8 cellular contexts compared by ENCODE assay signal in the genomic region with DNA sequence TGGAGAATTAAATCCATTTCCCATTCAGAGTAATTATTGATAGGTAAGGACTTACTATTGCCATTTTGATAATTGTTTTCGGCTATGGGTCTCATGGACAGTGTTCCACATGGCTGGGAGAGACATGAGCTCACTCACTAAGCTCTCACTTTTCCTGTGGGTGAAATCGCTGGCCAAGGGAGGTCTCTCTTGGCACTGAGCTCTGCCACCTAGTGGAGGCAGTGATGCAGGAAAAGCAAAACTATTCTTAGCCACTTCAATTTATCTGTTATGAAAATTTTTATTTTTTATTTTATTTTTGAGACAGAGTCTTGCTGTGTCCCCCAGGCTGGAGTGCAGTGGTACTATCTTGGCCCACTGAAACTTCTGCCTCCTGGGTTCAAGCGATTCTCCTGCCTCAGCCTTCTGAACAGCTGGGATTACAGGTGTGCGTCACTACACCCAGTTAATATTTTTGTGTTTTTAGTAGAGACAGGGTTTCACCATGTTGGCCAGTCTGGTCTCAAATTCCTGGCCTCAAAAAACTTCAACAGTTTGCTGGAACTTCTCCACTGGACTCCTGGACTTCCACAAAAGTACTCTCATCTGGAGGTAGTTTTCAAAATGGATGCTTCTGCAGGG. TPM values are rescaled to one million over a fixed set of nuclear protein-coding genes. Genes with fewer than 3 reads are reported as not detected.
DNase-seq lines count a peak whose midpoint lies in the region; ATAC-seq and TF ChIP-seq lines count a peak whose summit lies in the region.

No MANE protein-coding gene starts in this region.

- no peak overlapping the region for H3K27ac ChIP-seq in CD4-positive, CD25-positive, alpha-beta regulatory T cell (ENCODE audit: insufficient read depth, low read length, poor library complexity, severe bottlenecking)
- no peak overlapping the region for H3K27ac ChIP-seq in endodermal cell (ENCODE audit: low read depth, low read length)

- peak; percentile 95 for TF ChIP-seq CTCF in endodermal cell (conservative IDR thresholded peaks at IDR 0.05)

- no peaks in the 10 kb centered on the region for H3K36me3 ChIP-seq in CD4-positive, CD25-positive, alpha-beta regulatory T cell (ENCODE audit: control insufficient read depth, insufficient read depth, low read length)
- H3K36me3 ChIP-seq in endodermal cell (ENCODE audit: control insufficient read depth, insufficient read depth, low read length), result no peaks in the 10 kb centered on the region

- 25 to 36% methylated on average over 2 to 4 of the region's 4 CpGs for WGBS in endodermal cell (ENCODE audit: insufficient coverage in 1 of 2, insufficient read length in 1 of 2), 2 experiments

- peaks cover 6 to 12% (median 10%) of the 10 kb centered on the region in 4 donors for H3K4me1 Mint-ChIP-seq in CD4-positive, CD25-positive, alpha-beta regulatory T cell
- H3K4me1 Mint-ChIP-seq in activated CD4-positive, alpha-beta memory T cell treated with anti-CD3 and anti-CD28 coated beads for 36 hours (ENCODE audit: low read depth), result peaks cover 6% of the 10 kb centered on the region
- peaks cover 4% of the 10 kb centered on the region for H3K4me1 Mint-ChIP-seq in endodermal cell
- H3K4me1 Mint-ChIP-seq in stimulated activated effector memory CD8-positive, alpha-beta T cell treated with anti-CD3 and anti-CD28 coated beads, Interleukin-12 subunit alpha, Interleukin-12 subunit beta, amount 100 ng/mL, for 72 hours, result peaks cover 8% of the 10 kb centered on the region

- H3K9ac ChIP-seq in endodermal cell (ENCODE audit: extremely low read depth, low read length, poor library complexity, severe bottlenecking), result no peak overlapping the region

- CTCF ChIA-PET in HEK293T (lab: Yijun Ruan, JAX), result interaction anchor here (0.7 to 2.2 kb wide), 18 partner anchors 9 to 299 kb away, joined by 3 to 28 read pairs (median 4); no protein-coding TSS in a partner anchor
- CTCF ChIA-PET in activated CD4-positive, alpha-beta memory T cell treated with anti-CD3 and anti-CD28 coated beads for 36 hours (lab: Charles Lee), result interaction anchor here (0.6 to 3.0 kb wide), 57 partner anchors 9 to 687 kb away, joined by 3 to 40 read pairs (median 4); partner anchors contain the start of genes ANKUB1, COMMD2 and HPS3

- H3K9me3 ChIP-seq in CD4-positive, CD25-positive, alpha-beta regulatory T cell (ENCODE audit: control insufficient read depth in 2 of 2, low read length in 2 of 2), result no peaks in the 10 kb centered on the region
- no peaks in the 10 kb centered on the region for H3K9me3 ChIP-seq in endodermal cell (ENCODE audit: control insufficient read depth, low read length)

- peaks cover 0 to 2% (median 0%) of the 10 kb centered on the region in 7 donors for H3K9me3 Mint-ChIP-seq in CD4-positive, CD25-positive, alpha-beta regulatory T cell
- no peaks in the 10 kb centered on the region for H3K9me3 Mint-ChIP-seq in activated CD4-positive, alpha-beta memory T cell treated with anti-CD3 and anti-CD28 coated beads for 36 hours
- no peaks in the 10 kb centered on the region for H3K9me3 Mint-ChIP-seq in endodermal cell
- no peaks in the 10 kb centered on the region for H3K9me3 Mint-ChIP-seq in stimulated activated effector memory CD8-positive, alpha-beta T cell treated with anti-CD3 and anti-CD28 coated beads, Interleukin-12 subunit alpha, Interleukin-12 subunit beta, amount 100 ng/mL, for 72 hours

- no peak overlapping the region for H3K4me3 Mint-ChIP-seq in CD4-positive, CD25-positive, alpha-beta regulatory T cell
- H3K4me3 Mint-ChIP-seq in activated CD4-positive, alpha-beta memory T cell treated with anti-CD3 and anti-CD28 coated beads for 36 hours, result no peak overlapping the region
- H3K4me3 Mint-ChIP-seq in endodermal cell, result no peak overlapping the region
- H3K4me3 Mint-ChIP-seq in stimulated activated effector memory CD8-positive, alpha-beta T cell treated with anti-CD3 and anti-CD28 coated beads, Interleukin-12 subunit alpha, Interleukin-12 subunit beta, amount 100 ng/mL, for 72 hours, result no peak overlapping the region

- H3K36me3 Mint-ChIP-seq in CD4-positive, CD25-positive, alpha-beta regulatory T cell, result no peaks in the 10 kb centered on the region
- no peaks in the 10 kb centered on the region for H3K36me3 Mint-ChIP-seq in activated CD4-positive, alpha-beta memory T cell treated with anti-CD3 and anti-CD28 coated beads for 36 hours
- H3K36me3 Mint-ChIP-seq in endodermal cell (ENCODE audit: low read depth), result no peaks in the 10 kb centered on the region
- peaks cover 11% of the 10 kb centered on the region for H3K36me3 Mint-ChIP-seq in stimulated activated effector memory CD8-positive, alpha-beta T cell treated with anti-CD3 and anti-CD28 coated beads, Interleukin-12 subunit alpha, Interleukin-12 subunit beta, amount 100 ng/mL, for 72 hours

- peak; percentile 35 to 62 (median 36) for DNase-seq in CD4-positive, CD25-positive, alpha-beta regulatory T cell
- peak; percentile 73 for DNase-seq in HEK293T (ENCODE audit: extremely low spot score)
- peak; percentile 5 for DNase-seq in NCI-H748 treated with DMSO at 0.1 percent for 48 hours (lab: John Stamatoyannopoulos, UW)
- peak; percentile 63 for DNase-seq in activated CD4-positive, alpha-beta memory T cell treated with anti-CD3 and anti-CD28 coated beads for 36 hours
- peak; percentile 83 for DNase-seq in endodermal cell
- DNase-seq in midbrain (lab: John Stamatoyannopoulos, UW), result peak; percentile 85
- peak; percentile 32 to 68 for DNase-seq in stimulated activated effector memory CD8-positive, alpha-beta T cell treated with anti-CD3 and anti-CD28 coated beads, Interleukin-12 subunit alpha, Interleukin-12 subunit beta, amount 100 ng/mL, for 72 hours (ENCODE audit: low spot score in 2 of 2)
- DNase-seq in OCI-M2 (lab: John Stamatoyannopoulos, UW; ENCODE audit: unreplicated experiment), result no peak

- ATAC-seq in CD4-positive, CD25-positive, alpha-beta regulatory T cell (ENCODE audit: low read depth in 2 of 2), result no peak
- ATAC-seq in stimulated activated effector memory CD8-positive, alpha-beta T cell treated with anti-CD3 and anti-CD28 coated beads, Interleukin-12 subunit alpha, Interleukin-12 subunit beta, amount 100 ng/mL, for 72 hours, result no peak

- H3K27ac Mint-ChIP-seq in CD4-positive, CD25-positive, alpha-beta regulatory T cell, result peak overlapping the region in 1 of 3 donors; percentile 21
- no peak overlapping the region for H3K27ac Mint-ChIP-seq in activated CD4-positive, alpha-beta memory T cell treated with anti-CD3 and anti-CD28 coated beads for 36 hours
- H3K27ac Mint-ChIP-seq in endodermal cell, result no peak overlapping the region
- no peak overlapping the region for H3K27ac Mint-ChIP-seq in stimulated activated effector memory CD8-positive, alpha-beta T cell treated with anti-CD3 and anti-CD28 coated beads, Interleukin-12 subunit alpha, Interleukin-12 subunit beta, amount 100 ng/mL, for 72 hours

- peaks cover 7% of the 10 kb centered on the region for H3K4me1 ChIP-seq in CD4-positive, CD25-positive, alpha-beta regulatory T cell (ENCODE audit: control insufficient read depth, insufficient read depth, low read length, poor library complexity, severe bottlenecking)
- H3K4me1 ChIP-seq in endodermal cell (ENCODE audit: control insufficient read depth, insufficient read depth, low read length), result no peaks in the 10 kb centered on the region

- H3K4me3 ChIP-seq in CD4-positive, CD25-positive, alpha-beta regulatory T cell (ENCODE audit: low read depth, low read length), result no peak overlapping the region
- no peak overlapping the region for H3K4me3 ChIP-seq in endodermal cell (ENCODE audit: low read length)

- H3K27me3 Mint-ChIP-seq in CD4-positive, CD25-positive, alpha-beta regulatory T cell, result peaks cover 31% of the 10 kb centered on the region
- peaks cover 3% of the 10 kb centered on the region for H3K27me3 Mint-ChIP-seq in activated CD4-positive, alpha-beta memory T cell treated with anti-CD3 and anti-CD28 coated beads for 36 hours
- peaks cover 2% of the 10 kb centered on the region for H3K27me3 Mint-ChIP-seq in endodermal cell (ENCODE audit: insufficient read depth)

- peaks cover 11% of the 10 kb centered on the region for H3K27me3 ChIP-seq in CD4-positive, CD25-positive, alpha-beta regulatory T cell (ENCODE audit: control insufficient read depth, insufficient read depth, low read length)
- peaks cover 8% of the 10 kb centered on the region for H3K27me3 ChIP-seq in endodermal cell (ENCODE audit: control insufficient read depth, insufficient read depth, low read length, poor library complexity, severe bottlenecking)

- intact Hi-C loops in activated CD4-positive, alpha-beta memory T cell treated with anti-CD3 and anti-CD28 coated beads for 36 hours (cut with micrococcal nuclease), result loop anchor here (1.0 to 5.0 kb wide), 3 partner anchors 240 to 516 kb away; no protein-coding TSS in a partner anchor

- POLR2A ChIA-PET in HEK293T (lab: Yijun Ruan, JAX), result interaction anchor here (1.4 kb wide), 2 partner anchors 43 to 162 kb away, joined by 4 read pairs; partner anchors contain the start of gene PFN2
- POLR2A ChIA-PET in activated CD4-positive, alpha-beta memory T cell treated with anti-CD3 and anti-CD28 coated beads for 36 hours (lab: Charles Lee), result interaction anchor here (1.0 kb wide), 1 partner anchor 57 kb away, joined by 4 read pairs; the partner anchor contains the start of gene COMMD2

RNA-seq across cellular contexts. Expression of gene RNF13, which starts 4.7 kb away (rescaled TPM):
- total RNA-seq in CD4-positive, CD25-positive, alpha-beta regulatory T cell, result 44.0 TPM
- polyA plus RNA-seq in CD4-positive, CD25-positive, alpha-beta regulatory T cell, result 100 to 1,000 TPM; 111 to 156 (median 145) TPM
- total RNA-seq in activated CD4-positive, alpha-beta memory T cell treated with anti-CD3 and anti-CD28 coated beads for 36 hours, result 10 to 100 TPM; 29.4 to 31.5 TPM
- total RNA-seq in endodermal cell, result 10 to 100 TPM; 21.3 to 32.7 TPM
- polyA plus RNA-seq in endodermal cell (2013, experiment 1 of 2), result 36.0 TPM
- 33.9 TPM for polyA plus RNA-seq in endodermal cell (2013, experiment 2 of 2)

RNA-seq across cellular contexts. Expression of gene ANKUB1, which starts 16.0 kb away (rescaled TPM):
- total RNA-seq in CD4-positive, CD25-positive, alpha-beta regulatory T cell, result not detected
- not detected for polyA plus RNA-seq in CD4-positive, CD25-positive, alpha-beta regulatory T cell
- total RNA-seq in activated CD4-positive, alpha-beta memory T cell treated with anti-CD3 and anti-CD28 coated beads for 36 hours, result not detected
- total RNA-seq in endodermal cell, result not detected
- not detected for polyA plus RNA-seq in endodermal cell (2013, experiment 1 of 2)
- polyA plus RNA-seq in endodermal cell (2013, experiment 2 of 2), result not detected

RNA-seq across cellular contexts. Expression of gene COMMD2, which starts 56.0 kb away (rescaled TPM):
- total RNA-seq in CD4-positive, CD25-positive, alpha-beta regulatory T cell, result 26.8 TPM
- 10 to 100 TPM; 63.1 to 72.5 (median 70.5) TPM for polyA plus RNA-seq in CD4-positive, CD25-positive, alpha-beta regulatory T cell
- total RNA-seq in activated CD4-positive, alpha-beta memory T cell treated with anti-CD3 and anti-CD28 coated beads for 36 hours, result 10 to 100 TPM; 28.4 to 34.4 TPM
- 10 to 100 TPM; 65.3 to 77.0 TPM for total RNA-seq in endodermal cell
- 61.3 TPM for polyA plus RNA-seq in endodermal cell (2013, experiment 1 of 2)
- polyA plus RNA-seq in endodermal cell (2013, experiment 2 of 2), result 53.5 TPM
